22 cellular contexts compared by ENCODE assay signal in the genomic region with DNA sequence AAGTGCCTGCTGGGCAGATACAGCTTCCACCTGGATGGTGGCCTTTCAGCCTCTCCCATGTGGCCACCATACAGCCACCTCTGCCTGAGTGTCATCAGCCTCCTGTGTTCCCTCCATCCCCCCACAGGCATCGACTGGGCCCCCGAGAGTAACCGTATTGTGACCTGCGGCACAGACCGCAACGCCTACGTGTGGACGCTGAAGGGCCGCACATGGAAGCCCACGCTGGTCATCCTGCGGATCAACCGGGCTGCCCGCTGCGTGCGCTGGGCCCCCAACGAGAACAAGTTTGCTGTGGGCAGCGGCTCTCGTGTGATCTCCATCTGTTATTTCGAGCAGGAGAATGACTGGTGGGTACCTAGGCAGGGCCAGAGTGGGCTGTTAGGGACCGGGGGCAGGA.
"Had no signal": no experiment of that assay in that cellular context is flagged by ENCODE, and none has a peak within 500 bp of the region (broad histone marks: within the 10 kb centered on the region; RNA-seq: fewer than 3 reads in every experiment).

No MANE protein-coding gene starts in this region.

- H3K4me1 Mint-ChIP-seq: neural progenitor cell had no signal

- H3K27me3 Mint-ChIP-seq: activated CD4-positive, alpha-beta T cell treated with anti-CD3 and anti-CD28 coated beads, Interleukin-2, amount 10 ng/mL, durations not matched to agents 7 days and 5 days; dendritic cell treated with granulocyte-macrophage colony-stimulating factor and Interleukin-4, amounts not matched to agents 40 ng/mL and 50 ng/mL, for 4 days; naive thymus-derived CD4-positive, alpha-beta T cell; progenitor cell of endocrine pancreas; T-cell; type B pancreatic cell had no signal

- H2AFZ ChIP-seq: neural progenitor cell had no signal

- H3K27ac Mint-ChIP-seq: activated CD4-positive, alpha-beta T cell treated with anti-CD3 and anti-CD28 coated beads, Interleukin-2, amount 10 ng/mL, durations not matched to agents 7 days and 5 days; activated naive CD4-positive, alpha-beta T cell treated with anti-CD3 and anti-CD28 coated beads for 36 hours; activated T-helper 2 cell treated with anti-CD3 and anti-CD28 coated beads, Interferon-gamma antibody, Interleukin-2, Interleukin-4, amounts not matched to agents 10 μg/mL and 5 μg/mL and 100 μg/mL, durations not matched to agents 14 hours and 24 hours and 36 hours; dendritic cell treated with granulocyte-macrophage colony-stimulating factor and Interleukin-4, amounts not matched to agents 40 ng/mL and 50 ng/mL, for 4 days; neural progenitor cell; progenitor cell of endocrine pancreas; type B pancreatic cell had no signal

- H3K4me3 ChIP-seq: lung, neural progenitor cell, spleen, thoracic aorta, vagina had no signal

- H3K36me3 ChIP-seq: neural progenitor cell had no signal

- ATAC-seq: foreskin keratinocyte; naive thymus-derived CD4-positive, alpha-beta T cell; T-cell had no signal

- H3K4me3 Mint-ChIP-seq: activated CD4-positive, alpha-beta T cell treated with anti-CD3 and anti-CD28 coated beads, Interleukin-2, amount 10 ng/mL, durations not matched to agents 7 days and 5 days; activated naive CD4-positive, alpha-beta T cell treated with anti-CD3 and anti-CD28 coated beads for 36 hours; dendritic cell treated with granulocyte-macrophage colony-stimulating factor and Interleukin-4, amounts not matched to agents 40 ng/mL and 50 ng/mL, for 4 days; naive thymus-derived CD4-positive, alpha-beta T cell; neural progenitor cell; T-cell; type B pancreatic cell had no signal

- DNase-seq: activated CD4-positive, alpha-beta T cell treated with anti-CD3 and anti-CD28 coated beads, Interleukin-2, amount 10 ng/mL, durations not matched to agents 7 days and 5 days; activated CD4-positive, CD25-positive, alpha-beta regulatory T cell treated with anti-CD3 and anti-CD28 coated beads, Interleukin-2, amount 50 U/mL, for 72 hours; activated naive CD4-positive, alpha-beta T cell treated with anti-CD3 and anti-CD28 coated beads for 36 hours; activated T-cell treated with anti-CD3 and anti-CD28 coated beads, Interleukin-2, amount 50 U/mL, for 1 hour; amygdala; effector CD4-positive, alpha-beta T cell; foreskin keratinocyte; naive thymus-derived CD4-positive, alpha-beta T cell; retina; spleen; stimulated activated CD4-positive, alpha-beta T cell treated with anti-CD3 and anti-CD28 coated beads, Interleukin-4, amount 100 ng/mL, for 1 hour; stimulated activated naive CD4-positive, alpha-beta T cell; T-cell; WERI-Rb-1 had no signal

- H3K9me3 ChIP-seq: spleen, thoracic aorta, vagina had no signal

- H3K4me1 ChIP-seq: foreskin keratinocyte, neural progenitor cell had no signal

- H3K27ac ChIP-seq: foreskin keratinocyte, neural progenitor cell, thoracic aorta, vagina, WERI-Rb-1 had no signal

- H3K27me3 ChIP-seq: foreskin keratinocyte, neural progenitor cell, spleen, vagina had no signal

- H3K4me2 ChIP-seq: neural progenitor cell had no signal

- H3K9ac ChIP-seq: neural progenitor cell had no signal

- H3K36me3 Mint-ChIP-seq: type B pancreatic cell had no signal
